7 cellular contexts compared by ENCODE assay signal in genomic region chr10:50417906-50418697, GRCh38.
A peak's percentile ranks its signal among the peaks of the same experiment; 100 is the strongest.
DNase-seq lines count a peak whose midpoint lies in the region; ATAC-seq, FAIRE-seq and TF ChIP-seq lines count a peak whose summit lies in the region.

No MANE protein-coding gene starts in this region.

- H3K27ac Mint-ChIP-seq in naive B cell: peak overlapping the region in 5 of 6 donors; percentile 26 to 80 (median 60)

- DNase-seq in GM18507 (ENCODE audit: extremely low spot score, insufficient read length, low read depth): no peak
- DNase-seq in NAMALWA (ENCODE audit: low spot score): peak; percentile 77
- DNase-seq in activated T-cell treated with anti-CD3 and anti-CD28 coated beads, Interleukin-2, amount 50 U/mL, for 48 hours: peak; percentile 66 to 71
- peak; percentile 90 for DNase-seq in fibroblast of mammary gland (ENCODE audit: low read depth)
- DNase-seq in naive B cell: peak; percentile 22
- DNase-seq in superior temporal gyrus (ENCODE audit: extremely low spot score): peak; percentile 70

- peak overlapping the region; percentile 88 for H3K4me3 ChIP-seq in fibroblast of mammary gland (ENCODE audit: control insufficient read depth, low read depth, low read length)

- ATAC-seq in HG02571 (IDR thresholded peaks at IDR 0.05; ENCODE audit: unreplicated experiment): peak; percentile 85
- ATAC-seq in naive B cell (ENCODE audit: low read depth in 2 of 2): peak; percentile 66 to 67

- no peaks in the 10 kb centered on the region for H3K27me3 Mint-ChIP-seq in naive B cell

- H3K36me3 Mint-ChIP-seq in naive B cell: no peaks in the 10 kb centered on the region

- peak; percentile 93 for FAIRE-seq in GM18507 (lab: Jason Lieb, UNC)

- no peak for TF ChIP-seq CTCF in fibroblast of mammary gland (conservative IDR thresholded peaks at IDR 0.05; ENCODE audit: control insufficient read depth, insufficient read depth, low read depth, low read length)

- H3K4me3 Mint-ChIP-seq in naive B cell: peak overlapping the region; percentile 84 to 95 (median 94)

- H3K9me3 Mint-ChIP-seq in naive B cell: no peaks in the 10 kb centered on the region

- H3K4me1 Mint-ChIP-seq in naive B cell: peaks cover 36 to 40% (median 38%) of the 10 kb centered on the region in 3 donors
